Comparison of ENCODE assay signal across 23 cellular contexts in the genomic region with DNA sequence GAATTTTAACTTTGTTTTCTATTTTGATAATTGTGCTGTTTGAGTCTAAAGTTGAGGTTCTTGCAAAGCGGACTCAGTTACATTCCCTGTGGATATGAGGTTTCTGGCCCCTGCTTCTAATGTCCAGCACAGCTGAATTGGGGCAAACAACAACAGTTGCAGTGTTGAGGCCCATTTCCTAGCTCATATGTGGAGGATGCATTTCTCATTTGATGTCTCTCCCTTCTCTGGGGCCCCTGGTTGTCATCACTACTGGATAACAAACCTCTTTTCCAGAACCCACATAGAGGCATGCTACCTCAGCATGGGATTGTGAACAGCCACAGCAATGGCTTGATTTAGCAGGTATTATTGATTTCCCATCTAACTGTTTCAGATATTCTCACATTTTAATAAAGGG.
"Had no signal": no experiment of that assay in that cellular context is flagged by ENCODE, and none has a peak within 500 bp of the region (broad histone marks: within the 10 kb centered on the region; RNA-seq: fewer than 3 reads in every experiment).

No MANE protein-coding gene starts in this region.

- H3K27ac ChIP-seq: stomach, suprapubic skin, testis, thoracic aorta, thyroid gland, tibial artery, tibial nerve, transverse colon, upper lobe of left lung, upper lobe of right lung, uterus, vagina had no signal

- H3K27me3 ChIP-seq: stomach, suprapubic skin, testis, thyroid gland, tibial artery, tibial nerve, transverse colon, upper lobe of left lung, upper lobe of right lung, vagina had no signal

- H3K4me3 ChIP-seq: stomach, suprapubic skin, testis, thoracic aorta, thyroid gland, tibial artery, tibial nerve, transverse colon, upper lobe of left lung, upper lobe of right lung, uterus, vagina had no signal

- DNase-seq: stimulated activated CD4-positive, alpha-beta T cell treated with anti-CD3 and anti-CD28 coated beads, Interleukin-2, amount 100 ng/mL, for 48 hours; stimulated activated CD4-positive, alpha-beta T cell treated with anti-CD3 and anti-CD28 coated beads, Interleukin-4, amount 100 ng/mL, for 1 hour; stimulated activated CD4-positive, alpha-beta T cell treated with anti-CD3 and anti-CD28 coated beads, Interleukin-4, amount 100 ng/mL, for 24 hours; stimulated activated CD4-positive, alpha-beta T cell treated with anti-CD3 and anti-CD28 coated beads, Interleukin-4, amount 100 ng/mL, for 4 hours; stimulated activated CD8-positive, alpha-beta memory T cell treated with anti-CD3 and anti-CD28 coated beads, Interleukin-4, amount 100 ng/mL, for 48 hours; stimulated activated naive B cell treated with anti-CD40 and anti-IgM and Interleukin-4, amounts not matched to agents 10 μg/mL and 1 μg/mL and 100 μg/mL, for 72 hours; stimulated activated naive CD4-positive, alpha-beta T cell; stimulated activated naive CD4-positive, alpha-beta T cell treated with Interleukin-2 at 50 U/mL for 16 hours; stimulated activated naive CD8-positive, alpha-beta T cell treated with anti-CD3 and anti-CD28 coated beads, Interleukin-15, amount 100 ng/mL, for 72 hours; stimulated activated naive CD8-positive, alpha-beta T cell treated with anti-CD3 and anti-CD28 coated beads, Interleukin-15, Interleukin-2, amounts not matched to agents 100 U/mL and 50 U/mL, for 24 hours; stomach; substantia nigra; testis; thyroid gland; tibial artery; transverse colon; upper lobe of left lung; upper lobe of right lung; uterus had no signal

- H3K4me1 ChIP-seq: stomach, suprapubic skin, testis, thyroid gland, tibial artery, transverse colon, upper lobe of left lung, upper lobe of right lung, uterus, vagina had no signal

- H3K9me3 ChIP-seq: stomach, suprapubic skin, testis, thoracic aorta, thyroid gland, tibial artery, tibial nerve, transverse colon, upper lobe of left lung, upper lobe of right lung, uterus, vagina had no signal

- H3K36me3 ChIP-seq: stomach, suprapubic skin, thoracic aorta, thyroid gland, tibial artery, tibial nerve, transverse colon, upper lobe of left lung, upper lobe of right lung, uterus, vagina had no signal
